Comparison of ENCODE assay signal across 8 cellular contexts in genomic region chr11:112024778-112025678, GRCh38. TPM values are rescaled to one million over a fixed set of nuclear protein-coding genes. Genes with fewer than 3 reads are reported as not detected.
DNase-seq lines count a peak whose midpoint lies in the region; ATAC-seq and TF ChIP-seq lines count a peak whose summit lies in the region.

Gene DLAT, plus strand, starts transcription at chr11:112025408. Its CDS starts 65 bp downstream, at chr11:112025473.

- DNase-seq in Karpas-422 (peak; percentile 93), RPMI7951 (ENCODE audit: low read depth) (peak; percentile 83), fibroblast of peridontal ligament (ENCODE audit: extremely low read depth) (peak; percentile 76), natural killer cell (peak; percentile 82)
- peak; percentile 80 for DNase-seq in activated T-helper 1 cell treated with anti-CD3 and anti-CD28 coated beads, Interleukin-12 subunit alpha, Interleukin-12 subunit beta, Interleukin-2, Interleukin-4 antibody, amounts not matched to agents 30 ng/mL and 10 ng/mL and 1 ng/mL, durations not matched to agents 14 hours and 24 hours and 36 hours (ENCODE audit: low spot score)
- DNase-seq in stimulated activated naive CD8-positive, alpha-beta T cell treated with anti-CD3 and anti-CD28 coated beads, Interleukin-15, Interleukin-2, amounts not matched to agents 100 U/mL and 50 U/mL, for 24 hours, result peak; percentile 87

- H3K36me3 ChIP-seq in DOHH2 (ENCODE audit: control insufficient read depth, low read length) (peaks cover 40% of the 10 kb centered on the region), Karpas-422 (ENCODE audit: insufficient read depth, low read length) (peaks cover 4% of the 10 kb centered on the region; the same call in 1 of the 2 replicates)

- H3K36me3 Mint-ChIP-seq in activated T-helper 1 cell treated with anti-CD3 and anti-CD28 coated beads, Interleukin-12 subunit alpha, Interleukin-12 subunit beta, Interleukin-2, Interleukin-4 antibody, amounts not matched to agents 30 ng/mL and 10 ng/mL and 1 ng/mL, durations not matched to agents 14 hours and 24 hours and 36 hours (ENCODE audit: low read depth), result peaks cover 33% of the 10 kb centered on the region
- peaks cover 7% of the 10 kb centered on the region for H3K36me3 Mint-ChIP-seq in natural killer cell

- H3K4me3 ChIP-seq in DOHH2 (ENCODE audit: low read length), result peak within 1 kb of the TSS; percentile 95
- peak within 1 kb of the TSS; percentile 95 for H3K4me3 ChIP-seq in Karpas-422 (ENCODE audit: low read length)

- no peaks in the 10 kb centered on the region for H3K9me3 ChIP-seq in DOHH2 (ENCODE audit: control insufficient read depth, insufficient read depth, low read length)
- H3K9me3 ChIP-seq in Karpas-422 (ENCODE audit: low read length), result no peaks in the 10 kb centered on the region

- no peaks in the 10 kb centered on the region for H3K9me2 ChIP-seq in DOHH2 (replicated peaks; ENCODE audit: control insufficient read depth, low read length)
- no peaks in the 10 kb centered on the region for H3K9me2 ChIP-seq in Karpas-422 (replicated peaks; ENCODE audit: insufficient read depth, low read length)

- H3F3A ChIP-seq in DOHH2 (ENCODE audit: control insufficient read depth, insufficient read depth), result peaks cover 11% of the 10 kb centered on the region

- H3K9me3 Mint-ChIP-seq in activated T-helper 1 cell treated with anti-CD3 and anti-CD28 coated beads, Interleukin-12 subunit alpha, Interleukin-12 subunit beta, Interleukin-2, Interleukin-4 antibody, amounts not matched to agents 30 ng/mL and 10 ng/mL and 1 ng/mL, durations not matched to agents 14 hours and 24 hours and 36 hours, result no peaks in the 10 kb centered on the region
- H3K9me3 Mint-ChIP-seq in natural killer cell, result no peaks in the 10 kb centered on the region

- H3K27me3 Mint-ChIP-seq in activated T-helper 1 cell treated with anti-CD3 and anti-CD28 coated beads, Interleukin-12 subunit alpha, Interleukin-12 subunit beta, Interleukin-2, Interleukin-4 antibody, amounts not matched to agents 30 ng/mL and 10 ng/mL and 1 ng/mL, durations not matched to agents 14 hours and 24 hours and 36 hours (ENCODE audit: insufficient read depth), result no peaks in the 10 kb centered on the region
- no peaks in the 10 kb centered on the region for H3K27me3 Mint-ChIP-seq in natural killer cell (ENCODE audit: low read depth in 2 of 2)

- H3K79me2 ChIP-seq in DOHH2 (ENCODE audit: control insufficient read depth, low read length) (peaks cover 52% of the 10 kb centered on the region), Karpas-422 (ENCODE audit: low read length) (peaks cover 12% of the 10 kb centered on the region)

- peak within 1 kb of the TSS; percentile 94 for H3K27ac ChIP-seq in DOHH2 (ENCODE audit: low read depth, low read length)
- peak within 1 kb of the TSS; percentile 94 for H3K27ac ChIP-seq in Karpas-422 (ENCODE audit: low read length)

- TF ChIP-seq CTCF in DOHH2 (IDR thresholded peaks at IDR 0.05; ENCODE audit: low read depth, low read length, poor library complexity, severe bottlenecking) (no peak), natural killer cell (IDR thresholded peaks at IDR 0.05) (no peak)

- peak within 1 kb of the TSS; percentile 92 for H3K4me2 ChIP-seq in DOHH2 (ENCODE audit: low read length)
- H3K4me2 ChIP-seq in Karpas-422 (ENCODE audit: low read depth, low read length, poor library complexity, severe bottlenecking), result peak within 1 kb of the TSS; percentile 94

- intact Hi-C loops in activated T-helper 1 cell treated with anti-CD3 and anti-CD28 coated beads, Interleukin-12 subunit alpha, Interleukin-12 subunit beta, Interleukin-2, Interleukin-4 antibody, amounts not matched to agents 30 ng/mL and 10 ng/mL and 1 ng/mL, durations not matched to agents 14 hours and 24 hours and 36 hours (cut with micrococcal nuclease), result loop anchor here (1.0 to 5.0 kb wide), 9 partner anchors 49 to 258 kb away; partner anchors contain the start of genes ALG9, CFAP68, FDXACB1 and NKAPD1
- intact Hi-C loops in natural killer cell (cut with micrococcal nuclease), result loop anchor here (2.0 kb wide), 1 partner anchor 98 kb away; no protein-coding TSS in a partner anchor

- H3K4me1 ChIP-seq in DOHH2 (ENCODE audit: control insufficient read depth, low read length), result peaks cover 25% of the 10 kb centered on the region
- peaks cover 21% of the 10 kb centered on the region for H3K4me1 ChIP-seq in Karpas-422 (ENCODE audit: low read length)

- ATAC-seq in GM21825 (IDR thresholded peaks at IDR 0.05; ENCODE audit: unreplicated experiment), result peak; percentile 72
- ATAC-seq in natural killer cell, result peak; percentile 89 to 94 (median 93)
- peak; percentile 90 for ATAC-seq in stimulated activated naive CD8-positive, alpha-beta T cell treated with anti-CD3 and anti-CD28 coated beads, Interleukin-15, Interleukin-2, amounts not matched to agents 100 U/mL and 50 U/mL, for 24 hours

- H3K27ac Mint-ChIP-seq in activated T-helper 1 cell treated with anti-CD3 and anti-CD28 coated beads, Interleukin-12 subunit alpha, Interleukin-12 subunit beta, Interleukin-2, Interleukin-4 antibody, amounts not matched to agents 30 ng/mL and 10 ng/mL and 1 ng/mL, durations not matched to agents 14 hours and 24 hours and 36 hours, result peak within 1 kb of the TSS; percentile 100
- H3K27ac Mint-ChIP-seq in natural killer cell, result peak within 1 kb of the TSS; percentile 91 to 94

- H3K27me3 ChIP-seq in DOHH2 (ENCODE audit: control insufficient read depth, low read length) (no peaks in the 10 kb centered on the region), Karpas-422 (ENCODE audit: low read length) (no peaks in the 10 kb centered on the region)

- peak within 1 kb of the TSS; percentile 74; the same call in 1 of the 2 replicates for H2AFZ ChIP-seq in Karpas-422 (ENCODE audit: low read length)

- H3K9ac ChIP-seq in Karpas-422 (ENCODE audit: low read length), result peak within 1 kb of the TSS; percentile 89

- no peaks in the 10 kb centered on the region for H4K20me1 ChIP-seq in DOHH2 (ENCODE audit: control insufficient read depth, insufficient read depth, low read depth, low read length)
- H4K20me1 ChIP-seq in Karpas-422 (ENCODE audit: insufficient read depth, low read depth, low read length), result no peaks in the 10 kb centered on the region

- peaks cover 14% of the 10 kb centered on the region for H3K4me1 Mint-ChIP-seq in activated T-helper 1 cell treated with anti-CD3 and anti-CD28 coated beads, Interleukin-12 subunit alpha, Interleukin-12 subunit beta, Interleukin-2, Interleukin-4 antibody, amounts not matched to agents 30 ng/mL and 10 ng/mL and 1 ng/mL, durations not matched to agents 14 hours and 24 hours and 36 hours (ENCODE audit: low read depth)
- H3K4me1 Mint-ChIP-seq in natural killer cell, result peaks cover 21 to 25% of the 10 kb centered on the region in 2 donors

- peak within 1 kb of the TSS; percentile 95 for H3K4me3 Mint-ChIP-seq in activated T-helper 1 cell treated with anti-CD3 and anti-CD28 coated beads, Interleukin-12 subunit alpha, Interleukin-12 subunit beta, Interleukin-2, Interleukin-4 antibody, amounts not matched to agents 30 ng/mL and 10 ng/mL and 1 ng/mL, durations not matched to agents 14 hours and 24 hours and 36 hours
- peak within 1 kb of the TSS; percentile 99 for H3K4me3 Mint-ChIP-seq in natural killer cell

RNA-seq across cellular contexts. Expression of gene DLAT, which starts in this region (rescaled TPM):
- 26.1 and 39.8 TPM in 2 replicates for total RNA-seq in Karpas-422 (2014; rRNA removed; shearing (Covaris generic); ENCODE audit: low replicate concordance)
- total RNA-seq in RPMI7951 (2014; rRNA removed; shearing (Covaris generic)), result 55.1 and 72.1 TPM in 2 replicates
- total RNA-seq in activated T-helper 1 cell treated with anti-CD3 and anti-CD28 coated beads, Interleukin-12 subunit alpha, Interleukin-12 subunit beta, Interleukin-2, Interleukin-4 antibody, amounts not matched to agents 30 ng/mL and 10 ng/mL and 1 ng/mL, durations not matched to agents 14 hours and 24 hours and 36 hours, result 52.0 and 54.5 TPM in 2 replicates
- total RNA-seq in natural killer cell, result 10 to 100 TPM; 12.6 to 16.2 (median 15.5) TPM

Comparison
In these comparisons a context has a peak if more than half of its experiments do, and no peak if none do; other contexts are left out.
1. Peak in every context shown above with its lines: DNase-seq, ATAC-seq, H3K4me3 ChIP-seq and H3K27ac ChIP-seq.